ENCODE assay signal across 7 cellular contexts in genomic region chr17:18362509-18363020, GRCh38. TPM values are rescaled to one million over a fixed set of nuclear protein-coding genes. Genes with fewer than 3 reads are reported as not detected.
DNase-seq lines count a peak whose midpoint lies in the region; ATAC-seq and TF ChIP-seq lines count a peak whose summit lies in the region.

No MANE protein-coding gene starts in this region.

- peak; percentile 20 for TF ChIP-seq CTCF in GM06990 (IDR thresholded peaks at IDR 0.05; ENCODE audit: insufficient read depth, low read length, poor library complexity, severe bottlenecking)

- H3K27me3 Mint-ChIP-seq in activated naive CD8-positive, alpha-beta T cell treated with anti-CD3 and anti-CD28 coated beads for 36 hours, result no peaks in the 10 kb centered on the region

- no peaks in the 10 kb centered on the region for H3K9me3 Mint-ChIP-seq in activated naive CD8-positive, alpha-beta T cell treated with anti-CD3 and anti-CD28 coated beads for 36 hours

- H3K4me3 ChIP-seq in GM06990 (replicated peaks; ENCODE audit: low read depth, low read length), result peak overlapping the region; percentile 92
- H3K4me3 ChIP-seq in Jurkat, Clone E6-1 (ENCODE audit: low read length), result peak overlapping the region; percentile 85

- peak overlapping the region; percentile 91 for H3K4me3 Mint-ChIP-seq in activated naive CD8-positive, alpha-beta T cell treated with anti-CD3 and anti-CD28 coated beads for 36 hours

- peak; percentile 51 for ATAC-seq in Right ventricle myocardium superior (ENCODE audit: poor library complexity)
- no peak for ATAC-seq in HG02970 (IDR thresholded peaks at IDR 0.05; ENCODE audit: low FRiP score, unreplicated experiment)
- no peak for ATAC-seq in GM19035 (IDR thresholded peaks at IDR 0.05; ENCODE audit: unreplicated experiment)

- intact Hi-C loops in Right ventricle myocardium superior (cut with DNase I), result no loop called here

- DNase-seq in GM06990 (ENCODE audit: extremely low read depth, insufficient read length) (peak; percentile 18), Right ventricle myocardium superior (peak; percentile 88), nucleus accumbens (lab: John Stamatoyannopoulos, UW) (peak in 54 of 56 donors; percentile 20 to 93 (median 77))
- DNase-seq in Jurkat, Clone E6-1 (ENCODE audit: low read depth, low spot score), result peak; percentile 23
- peak; percentile 20 for DNase-seq in activated naive CD8-positive, alpha-beta T cell treated with anti-CD3 and anti-CD28 coated beads for 36 hours

- no peaks in the 10 kb centered on the region for H3K36me3 ChIP-seq in GM06990 (ENCODE audit: control insufficient read depth, insufficient read depth, low read length)

- peaks cover 11% of the 10 kb centered on the region for H3K36me3 Mint-ChIP-seq in activated naive CD8-positive, alpha-beta T cell treated with anti-CD3 and anti-CD28 coated beads for 36 hours

- peak overlapping the region; percentile 51 for H3K27ac Mint-ChIP-seq in activated naive CD8-positive, alpha-beta T cell treated with anti-CD3 and anti-CD28 coated beads for 36 hours

- no peaks in the 10 kb centered on the region for H3K27me3 ChIP-seq in GM06990 (replicated peaks; ENCODE audit: control insufficient read depth, insufficient read depth, low read length)

- peaks cover 11% of the 10 kb centered on the region for H3K4me1 Mint-ChIP-seq in activated naive CD8-positive, alpha-beta T cell treated with anti-CD3 and anti-CD28 coated beads for 36 hours

RNA-seq across cellular contexts. Expression of gene SHMT1, which starts 0.8 kb away (rescaled TPM):
- 74.1 TPM for polyA plus RNA-seq in Jurkat, Clone E6-1 (2012; ENCODE audit: insufficient read depth, insufficient read length)
- total RNA-seq in activated naive CD8-positive, alpha-beta T cell treated with anti-CD3 and anti-CD28 coated beads for 36 hours, result 10 to 100 TPM; 50.2 to 52.2 TPM
- total RNA-seq in Right ventricle myocardium superior, result 10.0 TPM

RNA-seq across cellular contexts. Expression of gene EVPLL, which starts 15.0 kb away (rescaled TPM):
- polyA plus RNA-seq in Jurkat, Clone E6-1 (2012; ENCODE audit: insufficient read depth, insufficient read length), result 2.9 TPM
- total RNA-seq in activated naive CD8-positive, alpha-beta T cell treated with anti-CD3 and anti-CD28 coated beads for 36 hours, result under 1 TPM; 0.14 to 0.39 TPM
- total RNA-seq in Right ventricle myocardium superior, result not detected

RNA-seq across cellular contexts. Expression of gene SMCR8, which starts 47.5 kb away (rescaled TPM):
- polyA plus RNA-seq in Jurkat, Clone E6-1 (2012; ENCODE audit: insufficient read depth, insufficient read length), result 8.2 TPM
- total RNA-seq in activated naive CD8-positive, alpha-beta T cell treated with anti-CD3 and anti-CD28 coated beads for 36 hours, result 10 to 100 TPM; 19.4 TPM
- 11.5 TPM for total RNA-seq in Right ventricle myocardium superior

RNA-seq across cellular contexts. Expression of gene TOP3A, which starts 47.8 kb away (rescaled TPM):
- 54.0 TPM for polyA plus RNA-seq in Jurkat, Clone E6-1 (2012; ENCODE audit: insufficient read depth, insufficient read length)
- 10 to 100 TPM; 55.4 to 56.9 TPM for total RNA-seq in activated naive CD8-positive, alpha-beta T cell treated with anti-CD3 and anti-CD28 coated beads for 36 hours
- total RNA-seq in Right ventricle myocardium superior, result 8.1 TPM

Comparison
In these comparisons a context has a peak if more than half of its experiments do, and no peak if none do; other contexts are left out.
1. DNase-seq: peak in every context shown above with its lines; median percentile 88 in Right ventricle myocardium superior; 77 in nucleus accumbens; 23 in Jurkat, Clone E6-1; 20 in activated naive CD8-positive, alpha-beta T cell treated with anti-CD3 and anti-CD28 coated beads for 36 hours; 18 in GM06990.